ENCODE assay signal across 1 cellular context in the genomic region with DNA sequence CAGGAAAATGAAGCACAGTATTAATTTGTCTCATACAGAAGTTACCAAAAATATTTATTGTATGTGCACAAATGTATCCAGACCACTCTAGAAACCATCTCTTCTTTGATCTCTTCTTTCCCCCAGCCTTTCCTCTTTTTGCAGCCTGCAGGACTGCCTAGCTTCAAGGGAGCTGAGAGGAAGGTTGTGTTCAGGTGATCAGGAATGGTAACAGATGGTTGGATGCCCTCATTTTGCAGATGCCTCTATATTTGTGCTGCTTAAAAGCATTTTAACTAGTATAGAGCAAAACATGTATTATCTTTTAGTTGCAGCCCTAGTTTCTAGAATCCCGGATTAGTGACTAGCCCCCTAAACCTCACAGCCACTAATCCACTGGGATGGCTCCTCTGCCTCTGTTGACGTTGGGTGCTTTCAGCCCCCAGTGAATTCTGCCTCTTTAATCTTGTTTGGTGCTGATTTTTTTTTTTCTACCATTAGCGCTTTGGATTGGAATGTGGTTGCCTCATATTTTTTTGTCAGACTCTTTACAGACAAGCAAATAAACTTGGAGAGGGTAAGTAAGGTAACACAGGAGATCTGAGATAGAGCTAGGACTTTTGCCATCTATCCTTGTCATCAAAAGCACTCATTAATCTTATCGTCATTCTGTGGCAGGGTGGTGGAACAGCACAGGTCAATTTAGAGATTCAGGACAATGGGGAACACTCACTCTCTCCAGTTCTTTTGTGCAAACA.
TF ChIP-seq lines count a peak whose summit lies in the region.

No MANE protein-coding gene starts in this region.

TF ChIP-seq in endothelial cell of umbilical vein, 7 proteins besides CTCF, POLR2A, EP300 and RAD21:
- TF ChIP-seq MYC (IDR thresholded peaks at IDR 0.05; ENCODE audit: low read depth, low read length), result no peak
- no peak for TF ChIP-seq MAX (IDR thresholded peaks at IDR 0.05; ENCODE audit: insufficient read depth, insufficient read length)
